ENCODE assay signal across 10 cellular contexts in the genomic region with DNA sequence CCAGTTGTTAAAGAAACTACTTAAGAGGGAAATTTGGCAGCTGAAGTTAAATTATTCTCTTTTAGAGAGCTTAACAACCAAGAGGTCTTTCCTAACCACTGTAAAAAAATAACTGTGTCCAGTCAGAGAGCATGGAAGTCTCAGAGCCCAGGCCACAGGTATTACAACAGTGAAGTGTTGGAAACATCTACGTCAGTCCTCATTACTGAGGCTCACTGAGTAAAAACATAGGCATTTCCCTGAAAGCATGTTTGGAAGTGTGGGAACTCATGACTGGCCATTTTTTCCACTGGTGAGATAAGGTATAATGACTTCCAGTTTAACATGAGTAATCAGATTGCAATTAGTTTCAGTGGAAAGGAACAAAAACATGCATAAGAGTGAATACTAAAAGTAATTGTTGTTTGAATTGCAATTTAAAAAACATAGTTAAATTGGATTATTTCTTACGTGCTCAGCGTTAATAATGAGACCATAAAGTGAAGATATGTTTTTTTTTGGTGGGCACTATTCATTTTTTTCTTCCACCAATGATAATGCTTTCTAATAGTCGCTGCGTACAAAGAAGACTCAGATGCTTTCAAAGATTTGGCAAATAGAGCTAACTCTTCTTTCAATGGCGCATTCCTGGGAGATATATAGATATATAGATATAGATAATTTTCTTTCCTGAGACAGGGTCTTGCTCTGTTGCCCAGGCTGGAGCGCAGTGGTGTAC.
DNase-seq lines count a peak whose midpoint lies in the region; ATAC-seq and TF ChIP-seq lines count a peak whose summit lies in the region.
"Had no signal": no experiment of that assay in that cellular context is flagged by ENCODE, and none has a peak within 500 bp of the region (broad histone marks: within the 10 kb centered on the region; RNA-seq: fewer than 3 reads in every experiment).

No MANE protein-coding gene starts in this region.

- peak; percentile 94 for DNase-seq in Daoy (ENCODE audit: low read depth)
- peak; percentile 25 for DNase-seq in SK-MEL-5 (ENCODE audit: low read depth, low spot score)
- DNase-seq in fibroblast of the conjunctiva (ENCODE audit: low read depth) = peak; percentile 98
- no peak for DNase-seq in psoas muscle
- no peak for DNase-seq in stimulated activated effector memory CD8-positive, alpha-beta T cell treated with anti-CD3 and anti-CD28 coated beads, Interleukin-12 subunit alpha, Interleukin-12 subunit beta, amount 100 ng/mL, for 72 hours (ENCODE audit: low spot score in 2 of 2)
- no peak for DNase-seq in stimulated activated naive CD4-positive, alpha-beta T cell (lab: John Stamatoyannopoulos, UW)
- no peak for DNase-seq in NCI-H2227 treated with DMSO at 0.1 percent for 48 hours (lab: John Stamatoyannopoulos, UW)
- DNase-seq: NCI-H187 had no signal

- WGBS in psoas muscle, 3 donors = 85 to 90% (median 89%) methylated on average over 7 of the region's 7 CpGs

- no peaks in the 10 kb centered on the region for H3K4me1 Mint-ChIP-seq in stimulated activated effector memory CD8-positive, alpha-beta T cell treated with anti-CD3 and anti-CD28 coated beads, Interleukin-12 subunit alpha, Interleukin-12 subunit beta, amount 100 ng/mL, for 72 hours

- H3K4me1 ChIP-seq in psoas muscle = no peaks in the 10 kb centered on the region
- H3K4me1 ChIP-seq: parathyroid adenoma had no signal

- peak overlapping the region; percentile 37 for H3K27ac ChIP-seq in psoas muscle
- H3K27ac ChIP-seq: parathyroid adenoma had no signal

- intact Hi-C loops in psoas muscle (cut with DNase I) = no loop called here

- H3K4me3 ChIP-seq in psoas muscle = no peak overlapping the region

- no peak overlapping the region for H3K27ac Mint-ChIP-seq in stimulated activated effector memory CD8-positive, alpha-beta T cell treated with anti-CD3 and anti-CD28 coated beads, Interleukin-12 subunit alpha, Interleukin-12 subunit beta, amount 100 ng/mL, for 72 hours

- in situ Hi-C loops in SK-MEL-5 (cut with HindIII; ENCODE audit: low pct_unique_long_range_greater_than_20kb, low sequenced_read_pairs) = no loop called here

- ATAC-seq in psoas muscle = peak; percentile 57 to 84 (median 80)
- no peak for ATAC-seq in stimulated activated effector memory CD8-positive, alpha-beta T cell treated with anti-CD3 and anti-CD28 coated beads, Interleukin-12 subunit alpha, Interleukin-12 subunit beta, amount 100 ng/mL, for 72 hours
- ATAC-seq in GM19023 (IDR thresholded peaks at IDR 0.05; ENCODE audit: unreplicated experiment) = no peak

- no peak overlapping the region for H3K4me3 Mint-ChIP-seq in stimulated activated effector memory CD8-positive, alpha-beta T cell treated with anti-CD3 and anti-CD28 coated beads, Interleukin-12 subunit alpha, Interleukin-12 subunit beta, amount 100 ng/mL, for 72 hours

- no peaks in the 10 kb centered on the region for H3K36me3 Mint-ChIP-seq in stimulated activated effector memory CD8-positive, alpha-beta T cell treated with anti-CD3 and anti-CD28 coated beads, Interleukin-12 subunit alpha, Interleukin-12 subunit beta, amount 100 ng/mL, for 72 hours

- no peak for TF ChIP-seq CTCF in psoas muscle (IDR thresholded peaks at IDR 0.05)

- H3K36me3 ChIP-seq in psoas muscle (ENCODE audit: insufficient read depth in 1 of 2, low read depth in 1 of 2) = no peaks in the 10 kb centered on the region

- no peaks in the 10 kb centered on the region for H3K27me3 ChIP-seq in psoas muscle (ENCODE audit: insufficient read depth in 3 of 3, low read length in 2 of 3)

- no peaks in the 10 kb centered on the region for H3K9me3 Mint-ChIP-seq in stimulated activated effector memory CD8-positive, alpha-beta T cell treated with anti-CD3 and anti-CD28 coated beads, Interleukin-12 subunit alpha, Interleukin-12 subunit beta, amount 100 ng/mL, for 72 hours

- H3K9me3 ChIP-seq in psoas muscle = no peaks in the 10 kb centered on the region

Comparison
In these comparisons a context has a peak if more than half of its experiments do, and no peak if none do; other contexts are left out.
1. DNase-seq: peak in Daoy (single experiment), SK-MEL-5 (single experiment) and fibroblast of the conjunctiva (single experiment); none in psoas muscle (0 of 2), stimulated activated effector memory CD8-positive, alpha-beta T cell treated with anti-CD3 and anti-CD28 coated beads, Interleukin-12 subunit alpha, Interleukin-12 subunit beta, amount 100 ng/mL, for 72 hours (0 of 2), stimulated activated naive CD4-positive, alpha-beta T cell (0 of 6) and NCI-H2227 treated with DMSO at 0.1 percent for 48 hours (single experiment).
2. ATAC-seq: peak in psoas muscle (4 of 4); none in stimulated activated effector memory CD8-positive, alpha-beta T cell treated with anti-CD3 and anti-CD28 coated beads, Interleukin-12 subunit alpha, Interleukin-12 subunit beta, amount 100 ng/mL, for 72 hours (single experiment) and GM19023 (single experiment).